ENCODE assay signal across 13 cellular contexts in the genomic region with DNA sequence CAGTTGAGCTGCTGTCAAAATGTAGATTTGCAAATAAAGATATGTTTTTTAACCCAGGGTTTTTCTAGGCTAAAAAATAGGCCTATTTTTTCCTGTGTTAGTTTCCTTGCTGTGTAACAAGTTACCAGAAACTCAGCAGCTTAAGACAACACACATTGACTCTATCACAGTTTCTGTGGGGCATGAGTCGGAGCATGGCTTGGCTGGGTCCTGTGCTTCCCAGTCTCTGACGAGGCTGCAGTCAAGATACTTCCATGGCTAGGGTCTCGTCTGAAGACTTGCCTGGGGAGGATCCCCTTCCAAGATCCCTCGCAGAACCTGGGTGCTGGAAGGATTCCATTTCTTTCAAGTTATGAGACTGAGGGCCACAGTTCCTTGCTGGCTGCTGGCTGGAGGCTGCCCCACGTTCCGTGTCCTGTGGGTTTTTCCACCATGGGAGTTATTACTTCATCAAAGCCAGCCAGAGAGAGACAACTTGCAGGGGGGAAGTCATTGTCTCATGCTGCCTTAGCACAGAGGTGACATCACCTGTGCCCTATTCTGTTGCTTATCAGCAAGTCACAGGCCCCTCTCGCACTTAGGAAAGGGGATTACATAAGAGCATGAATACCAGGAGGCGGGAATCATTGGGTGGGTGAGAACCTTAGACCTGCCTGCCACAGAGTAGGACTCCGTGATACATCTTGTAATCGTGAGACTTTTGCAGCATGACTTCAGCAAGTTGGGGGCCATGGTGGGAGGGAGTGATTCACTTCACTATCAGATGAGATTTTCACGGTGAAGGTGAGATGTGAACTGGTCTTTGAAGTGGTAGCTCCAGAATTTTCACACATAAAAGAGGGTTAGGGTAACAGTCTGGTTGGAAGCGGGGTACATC.
DNase-seq lines count a peak whose midpoint lies in the region; ATAC-seq and TF ChIP-seq lines count a peak whose summit lies in the region.
"Had no signal": no experiment of that assay in that cellular context is flagged by ENCODE, and none has a peak within 500 bp of the region (broad histone marks: within the 10 kb centered on the region; RNA-seq: fewer than 3 reads in every experiment).

No MANE protein-coding gene starts in this region.

- intact Hi-C loops in Right ventricle myocardium superior (cut with DNase I), result no loop called here
- intact Hi-C loops in testis (cut with DNase I; ENCODE audit: low total_unique reads), result no loop called here

- peaks cover 33% of the 10 kb centered on the region for H3K4me1 ChIP-seq in cardiac muscle cell (ENCODE audit: low read depth)
- peaks cover 16% of the 10 kb centered on the region for H3K4me1 ChIP-seq in testis

- no peak for TF ChIP-seq POLR2A in testis (IDR thresholded peaks at IDR 0.05)

- peaks cover 4% of the 10 kb centered on the region for H3K36me3 Mint-ChIP-seq in activated naive CD8-positive, alpha-beta T cell treated with anti-CD3 and anti-CD28 coated beads, Interleukin-2, amount 10 ng/mL, durations not matched to agents 7 days and 5 days

- no peaks in the 10 kb centered on the region for H3K36me3 ChIP-seq in cardiac muscle cell
- no peaks in the 10 kb centered on the region for H3K36me3 ChIP-seq in testis (ENCODE audit: low read depth, missing control alignments)
- H3K36me3 ChIP-seq: ovary had no signal

- H3K4me3 Mint-ChIP-seq in activated naive CD8-positive, alpha-beta T cell treated with anti-CD3 and anti-CD28 coated beads, Interleukin-2, amount 10 ng/mL, durations not matched to agents 7 days and 5 days, result no peak overlapping the region
- peak overlapping the region in 1 of 2 donors; percentile 53 for H3K4me3 Mint-ChIP-seq in stimulated activated naive CD8-positive, alpha-beta T cell treated with anti-CD3 and anti-CD28 coated beads, Interleukin-15, amount 100 ng/mL, for 72 hours
- H3K4me3 Mint-ChIP-seq: CD14-positive monocyte; stimulated activated naive CD8-positive, alpha-beta T cell treated with anti-CD3 and anti-CD28 coated beads, Interleukin-15, Interleukin-2, amounts not matched to agents 100 ng/mL and 50 ng/mL, for 24 hours had no signal

- no peaks in the 10 kb centered on the region for H3K9me3 Mint-ChIP-seq in activated naive CD8-positive, alpha-beta T cell treated with anti-CD3 and anti-CD28 coated beads, Interleukin-2, amount 10 ng/mL, durations not matched to agents 7 days and 5 days
- no peaks in the 10 kb centered on the region for H3K9me3 Mint-ChIP-seq in stimulated activated naive CD8-positive, alpha-beta T cell treated with anti-CD3 and anti-CD28 coated beads, Interleukin-15, amount 100 ng/mL, for 72 hours
- H3K9me3 Mint-ChIP-seq: CD14-positive monocyte; stimulated activated naive CD8-positive, alpha-beta T cell treated with anti-CD3 and anti-CD28 coated beads, Interleukin-15, Interleukin-2, amounts not matched to agents 100 ng/mL and 50 ng/mL, for 24 hours had no signal

- H3K27me3 ChIP-seq in cardiac muscle cell (no peaks in the 10 kb centered on the region), layer of hippocampus (ENCODE audit: control insufficient read depth, insufficient read depth, low read length) (no peaks in the 10 kb centered on the region), testis (no peaks in the 10 kb centered on the region)
- H3K27me3 ChIP-seq: body of pancreas, ovary had no signal

- H3K4me3 ChIP-seq in cardiac muscle cell (no peak overlapping the region), testis (no peak overlapping the region)
- H3K4me3 ChIP-seq: body of pancreas, ovary had no signal

- TF ChIP-seq CTCF in cardiac muscle cell (IDR thresholded peaks at IDR 0.05; ENCODE audit: low read depth, low read length) (no peak), testis (IDR thresholded peaks at IDR 0.05) (no peak)

- POLR2A ChIA-PET in activated naive CD8-positive, alpha-beta T cell treated with anti-CD3 and anti-CD28 coated beads, Interleukin-2, amount 10 ng/mL, durations not matched to agents 7 days and 5 days (lab: Charles Lee), result no interaction called here

- no peak overlapping the region for H3K27ac Mint-ChIP-seq in activated naive CD8-positive, alpha-beta T cell treated with anti-CD3 and anti-CD28 coated beads, Interleukin-2, amount 10 ng/mL, durations not matched to agents 7 days and 5 days
- peak overlapping the region in 1 of 2 donors; percentile 42 for H3K27ac Mint-ChIP-seq in stimulated activated naive CD8-positive, alpha-beta T cell treated with anti-CD3 and anti-CD28 coated beads, Interleukin-15, amount 100 ng/mL, for 72 hours

- H3K9me3 ChIP-seq in cardiac muscle cell (ENCODE audit: low read depth), result no peaks in the 10 kb centered on the region
- H3K9me3 ChIP-seq in testis, result no peaks in the 10 kb centered on the region
- H3K9me3 ChIP-seq: body of pancreas, ovary had no signal

- peaks cover 17% of the 10 kb centered on the region for H3K4me1 Mint-ChIP-seq in activated naive CD8-positive, alpha-beta T cell treated with anti-CD3 and anti-CD28 coated beads, Interleukin-2, amount 10 ng/mL, durations not matched to agents 7 days and 5 days
- peaks cover 15% of the 10 kb centered on the region for H3K4me1 Mint-ChIP-seq in stimulated activated naive CD8-positive, alpha-beta T cell treated with anti-CD3 and anti-CD28 coated beads, Interleukin-15, amount 100 ng/mL, for 72 hours

- no peak for DNase-seq in cardiac muscle cell (ENCODE audit: low read depth in 1 of 2, low spot score in 1 of 2)
- DNase-seq in Right ventricle myocardium superior, result no peak
- no peak for DNase-seq in activated naive CD8-positive, alpha-beta T cell treated with anti-CD3 and anti-CD28 coated beads, Interleukin-2, amount 10 ng/mL, durations not matched to agents 7 days and 5 days
- peak; percentile 7 to 21 for DNase-seq in stimulated activated naive CD8-positive, alpha-beta T cell treated with anti-CD3 and anti-CD28 coated beads, Interleukin-15, amount 100 ng/mL, for 72 hours
- no peak for DNase-seq in HT-29 (ENCODE audit: low spot score)
- no peak for DNase-seq in left lobe of liver (ENCODE audit: low spot score)
- no peak for DNase-seq in testis
- DNase-seq: body of pancreas, H7, ovary had no signal

- H3K27me3 Mint-ChIP-seq in activated naive CD8-positive, alpha-beta T cell treated with anti-CD3 and anti-CD28 coated beads, Interleukin-2, amount 10 ng/mL, durations not matched to agents 7 days and 5 days, result no peaks in the 10 kb centered on the region
- no peaks in the 10 kb centered on the region for H3K27me3 Mint-ChIP-seq in stimulated activated naive CD8-positive, alpha-beta T cell treated with anti-CD3 and anti-CD28 coated beads, Interleukin-15, amount 100 ng/mL, for 72 hours
- H3K27me3 Mint-ChIP-seq: stimulated activated naive CD8-positive, alpha-beta T cell treated with anti-CD3 and anti-CD28 coated beads, Interleukin-15, Interleukin-2, amounts not matched to agents 100 ng/mL and 50 ng/mL, for 24 hours had no signal

- no peak for ATAC-seq in Right ventricle myocardium superior (ENCODE audit: poor library complexity)
- ATAC-seq in activated naive CD8-positive, alpha-beta T cell treated with anti-CD3 and anti-CD28 coated beads, Interleukin-2, amount 10 ng/mL, durations not matched to agents 7 days and 5 days (ENCODE audit: low read depth), result peak; percentile 21
- ATAC-seq in stimulated activated naive CD8-positive, alpha-beta T cell treated with anti-CD3 and anti-CD28 coated beads, Interleukin-15, amount 100 ng/mL, for 72 hours, result peak; percentile 62
- no peak for ATAC-seq in left lobe of liver
- ATAC-seq: body of pancreas had no signal

- WGBS in testis, 2 donors, result 87 to 93% methylated on average over 12 of the region's 12 CpGs

- peak overlapping the region; percentile 22 for H3K27ac ChIP-seq in cardiac muscle cell
- peak overlapping the region; percentile 13 for H3K27ac ChIP-seq in layer of hippocampus (ENCODE audit: low read depth, low read length)
- no peak overlapping the region for H3K27ac ChIP-seq in testis
- H3K27ac ChIP-seq: ovary had no signal

Comparison
In these comparisons a context has a peak if more than half of its experiments do, and no peak if none do; other contexts are left out.
1. DNase-seq: peak in stimulated activated naive CD8-positive, alpha-beta T cell treated with anti-CD3 and anti-CD28 coated beads, Interleukin-15, amount 100 ng/mL, for 72 hours (2 of 2); none in cardiac muscle cell (0 of 2), Right ventricle myocardium superior (single experiment), activated naive CD8-positive, alpha-beta T cell treated with anti-CD3 and anti-CD28 coated beads, Interleukin-2, amount 10 ng/mL, durations not matched to agents 7 days and 5 days (single experiment), HT-29 (single experiment), left lobe of liver (single experiment) and testis (single experiment).
2. H3K27ac ChIP-seq: peak in cardiac muscle cell (single experiment) and layer of hippocampus (single experiment); none in testis (0 of 2).
3. ATAC-seq: peak in activated naive CD8-positive, alpha-beta T cell treated with anti-CD3 and anti-CD28 coated beads, Interleukin-2, amount 10 ng/mL, durations not matched to agents 7 days and 5 days (single experiment) and stimulated activated naive CD8-positive, alpha-beta T cell treated with anti-CD3 and anti-CD28 coated beads, Interleukin-15, amount 100 ng/mL, for 72 hours (single experiment); none in Right ventricle myocardium superior (single experiment) and left lobe of liver (single experiment).